Comparison of ENCODE assay signal across 2 cellular contexts in genomic region chr1:184937729-184938128, GRCh38.
TF ChIP-seq lines count a peak whose summit lies in the region.

No MANE protein-coding gene starts in this region.

TF ChIP-seq in GM23338, 12 proteins besides CTCF, POLR2A, EP300 and RAD21:
- no peak for TF ChIP-seq JUNB (IDR thresholded peaks at IDR 0.05; ENCODE audit: unreplicated experiment)
- no peak for TF ChIP-seq STAT1 (IDR thresholded peaks at IDR 0.05; ENCODE audit: unreplicated experiment)
- no peak for TF ChIP-seq REST (IDR thresholded peaks at IDR 0.05; ENCODE audit: unreplicated experiment)
- TF ChIP-seq EZH2phosphoT487 (IDR thresholded peaks at IDR 0.05; ENCODE audit: unreplicated experiment), result no peak
- no peak for TF ChIP-seq POLR2AphosphoS5 (IDR thresholded peaks at IDR 0.05; ENCODE audit: low read depth)
- no peak for TF ChIP-seq EZH2 (IDR thresholded peaks at IDR 0.05; ENCODE audit: low read depth, unreplicated experiment)
- no peak for TF ChIP-seq ZNF331 (CRISPR knock-in tag; IDR thresholded peaks at IDR 0.05; ENCODE audit: low read depth)
- no peak for TF ChIP-seq ETS1 (IDR thresholded peaks at IDR 0.05)
- TF ChIP-seq ZNF462 (CRISPR knock-in tag; IDR thresholded peaks at IDR 0.05), result no peak
TF ChIP-seq in GM23338: peak in this region for 0.

TF ChIP-seq in HEK293T, 16 proteins besides CTCF, POLR2A, EP300 and RAD21:
- no peak for TF ChIP-seq NFRKB (IDR thresholded peaks at IDR 0.05)
- TF ChIP-seq HDGF (IDR thresholded peaks at IDR 0.05; ENCODE audit: borderline replicate concordance), result no peak
- TF ChIP-seq ZNF384 (IDR thresholded peaks at IDR 0.05), result no peak
- no peak for TF ChIP-seq FOXK2 (IDR thresholded peaks at IDR 0.05)
- no peak for TF ChIP-seq L3MBTL2 (conservative IDR thresholded peaks at IDR 0.05)
- TF ChIP-seq LEF1 (IDR thresholded peaks at IDR 0.05; ENCODE audit: borderline replicate concordance), result no peak
- no peak for TF ChIP-seq CTBP1 (IDR thresholded peaks at IDR 0.05; ENCODE audit: borderline replicate concordance)
- no peak for TF ChIP-seq BHLHE40 (IDR thresholded peaks at IDR 0.05; ENCODE audit: borderline replicate concordance)
- TF ChIP-seq PKNOX1 (IDR thresholded peaks at IDR 0.05), result no peak
TF ChIP-seq in HEK293T: peak in this region for 0.
